Comparison of ENCODE assay signal across 28 cellular contexts in the genomic region with DNA sequence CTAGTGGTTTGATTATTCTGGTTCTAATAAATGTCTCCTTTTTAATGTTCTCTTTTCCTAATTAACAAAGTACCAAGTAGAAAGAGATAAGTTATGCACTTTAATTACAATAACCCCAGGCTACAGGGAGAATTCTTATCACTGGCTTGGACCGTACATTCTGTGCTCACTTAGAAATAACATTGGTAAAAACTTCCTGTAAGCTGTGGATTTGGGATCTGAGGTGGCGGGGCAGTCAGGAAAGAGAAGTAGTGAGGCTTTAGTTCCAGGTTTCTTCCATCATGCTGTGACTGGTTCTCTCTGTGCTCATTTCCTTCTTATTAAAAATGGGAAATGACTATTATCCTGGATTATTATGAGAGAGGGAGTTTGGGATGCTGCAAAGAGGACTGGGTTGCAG.
"Had no signal": no experiment of that assay in that cellular context is flagged by ENCODE, and none has a peak within 500 bp of the region (broad histone marks: within the 10 kb centered on the region; RNA-seq: fewer than 3 reads in every experiment).

No MANE protein-coding gene starts in this region.

- H3K4me3 ChIP-seq: coronary artery, esophagus squamous epithelium, gastrocnemius medialis had no signal

- H3K9me3 ChIP-seq: esophagus squamous epithelium, gastrocnemius medialis had no signal

- DNase-seq: activated B cell treated with CpG ODN at 0.5 μM for 24 hours; activated CD4-positive, alpha-beta T cell treated with anti-CD3 and anti-CD28 coated beads for 48 hours; activated CD4-positive, alpha-beta T cell treated with anti-CD3 and anti-CD28 coated beads, Interleukin-2, amount 50 U/mL, for 1 hour; activated CD4-positive, alpha-beta T cell treated with anti-CD3 and anti-CD28 coated beads, Interleukin-2, amount 50 U/mL, for 48 hours; activated CD8-positive, alpha-beta memory T cell treated with anti-CD3 and anti-CD28 coated beads for 24 hours; activated CD8-positive, alpha-beta T cell treated with anti-CD3 and anti-CD28 coated beads for 36 hours; activated effector memory CD4-positive, alpha-beta T cell treated with Interleukin-2 at 50 U/mL for 16 hours; activated gamma-delta T cell treated with Interleukin-2 at 50 U/mL for 16 hours; activated naive CD4-positive, alpha-beta T cell treated with anti-CD3 and anti-CD28 coated beads, Interleukin-2, amount 50 U/mL, for 16 hours; activated naive CD4-positive, alpha-beta T cell treated with Interleukin-2 at 50 U/mL for 16 hours; activated T-cell treated with anti-CD3 and anti-CD28 coated beads, Interleukin-2, amount 50 U/mL, for 4 hours; amniotic stem cell; anterior cingulate cortex; brain microvascular endothelial cell; effector CD4-positive, alpha-beta T cell; effector memory CD8-positive, alpha-beta T cell; esophagus squamous epithelium; gastrocnemius medialis; T-helper 1 cell; T-helper 17 cell; T1000; WERI-Rb-1 had no signal

- H3K36me3 ChIP-seq: brain microvascular endothelial cell, esophagus squamous epithelium, gastrocnemius medialis had no signal

- H3K27me3 ChIP-seq: brain microvascular endothelial cell had no signal

- H3K27ac ChIP-seq: brain microvascular endothelial cell, coronary artery, epithelial cell of prostate, esophagus squamous epithelium, gastrocnemius medialis, WERI-Rb-1 had no signal

- FAIRE-seq: astrocyte, bronchial epithelial cell had no signal

- H3K4me1 ChIP-seq: esophagus squamous epithelium, gastrocnemius medialis had no signal

- ATAC-seq: activated CD4-positive, CD25-positive, alpha-beta regulatory T cell treated with anti-CD3 and anti-CD28 coated beads, Interleukin-2, amount 50 U/mL, for 24 hours; activated CD8-positive, alpha-beta T cell treated with anti-CD3 and anti-CD28 coated beads for 36 hours; activated T-cell treated with anti-CD3 and anti-CD28 coated beads, Interleukin-2, amount 50 U/mL, for 4 hours; activated T-helper 17 cell treated with anti-CD3 and anti-CD28 coated beads, Interleukin-2, amount 50 U/mL, for 72 hours; effector memory CD8-positive, alpha-beta T cell; gastrocnemius medialis; T-helper 17 cell had no signal
